ENCODE assay signal across 18 cellular contexts in genomic region chr7:101576993-101577392, GRCh38. TPM values are rescaled to one million over a fixed set of nuclear protein-coding genes. Genes with fewer than 3 reads are reported as not detected.
"Had no signal": no experiment of that assay in that cellular context is flagged by ENCODE, and none has a peak within 500 bp of the region (broad histone marks: within the 10 kb centered on the region; RNA-seq: fewer than 3 reads in every experiment).

No MANE protein-coding gene starts in this region.

- H3K9me3 ChIP-seq: neutrophil had no signal

- H3K27me3 ChIP-seq: neutrophil, right atrium auricular region, tibial nerve had no signal

- FAIRE-seq: small intestine had no signal

- DNase-seq: activated CD4-positive, alpha-beta memory T cell treated with anti-CD3 and anti-CD28 coated beads for 36 hours; activated naive CD4-positive, alpha-beta T cell treated with anti-CD3 and anti-CD28 coated beads for 36 hours; central memory CD4-positive, alpha-beta T cell; glutamatergic neuron; immature natural killer cell; left colon; mucosa of descending colon; small intestine; T-cell; T1000 had no signal

- H3K4me3 ChIP-seq: esophagus muscularis mucosa, lung, mucosa of descending colon, right atrium auricular region, tibial nerve had no signal

- H3K36me3 ChIP-seq: esophagus muscularis mucosa, neutrophil, right atrium auricular region, tibial nerve had no signal

- ATAC-seq: left colon; mucosa of descending colon; naive thymus-derived CD8-positive, alpha-beta T cell; stimulated activated effector memory CD8-positive, alpha-beta T cell treated with anti-CD3 and anti-CD28 coated beads, Interleukin-12 subunit alpha, Interleukin-12 subunit beta, amount 100 ng/mL, for 72 hours; T-cell had no signal

- H3K4me1 ChIP-seq: esophagus muscularis mucosa, right atrium auricular region, tibial nerve had no signal

- H3K27ac ChIP-seq: esophagus muscularis mucosa, neutrophil, right atrium auricular region, tibial nerve had no signal

RNA-seq across cellular contexts. Expression of gene MYL10, which starts 52.1 kb away (rescaled TPM):
- total RNA-seq: activated CD4-positive, alpha-beta memory T cell treated with anti-CD3 and anti-CD28 coated beads for 36 hours; activated naive CD4-positive, alpha-beta T cell treated with anti-CD3 and anti-CD28 coated beads for 36 hours; esophagus muscularis mucosa; left colon; lung; mucosa of descending colon; naive thymus-derived CD8-positive, alpha-beta T cell; right atrium auricular region; T-cell; tibial nerve had no signal
- polyA plus RNA-seq: adipose tissue; immature natural killer cell; lung; naive thymus-derived CD8-positive, alpha-beta T cell; small intestine had no signal
